Comparison of ENCODE assay signal across 10 cellular contexts in the genomic region with DNA sequence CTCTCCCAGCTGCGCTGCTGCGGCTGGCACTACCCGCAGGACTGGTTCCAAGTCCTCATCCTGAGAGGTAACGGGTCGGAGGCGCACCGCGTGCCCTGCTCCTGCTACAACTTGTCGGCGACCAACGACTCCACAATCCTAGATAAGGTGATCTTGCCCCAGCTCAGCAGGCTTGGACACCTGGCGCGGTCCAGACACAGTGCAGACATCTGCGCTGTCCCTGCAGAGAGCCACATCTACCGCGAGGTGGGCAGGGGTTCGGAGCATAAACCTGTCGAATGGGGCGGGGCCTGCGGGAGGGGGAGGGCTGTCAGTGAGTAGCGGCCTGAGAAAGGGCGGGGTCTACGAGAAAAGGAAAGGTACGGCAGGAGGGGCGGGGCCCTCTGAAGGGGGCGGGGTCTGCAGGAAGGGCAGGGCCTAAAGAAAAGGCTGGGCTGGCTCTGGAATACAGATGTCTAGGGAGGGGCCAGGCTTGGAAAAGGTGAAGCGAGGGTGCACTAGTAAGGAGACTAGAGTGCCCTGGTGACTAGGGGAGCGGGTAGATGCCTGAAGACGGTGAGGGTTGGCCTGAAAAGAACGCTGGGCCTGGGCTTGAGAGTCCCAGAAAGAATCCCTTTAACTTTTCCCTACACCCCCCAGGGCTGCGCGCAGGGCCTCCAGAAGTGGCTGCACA. TPM values are rescaled to one million over a fixed set of nuclear protein-coding genes. Genes with fewer than 3 reads are reported as not detected.
A peak's percentile ranks its signal among the peaks of the same experiment; 100 is the strongest.
DNase-seq lines count a peak whose midpoint lies in the region; ATAC-seq, FAIRE-seq and TF ChIP-seq lines count a peak whose summit lies in the region.
"Had no signal": no experiment of that assay in that cellular context is flagged by ENCODE, and none has a peak within 500 bp of the region (broad histone marks: within the 10 kb centered on the region; RNA-seq: fewer than 3 reads in every experiment).

No MANE protein-coding gene starts in this region.

- peaks cover 0 to 17% (median 0%) of the 10 kb centered on the region in 3 donors for H3K36me3 ChIP-seq in pancreas

- 4 to 10% methylated on average over 32 of the region's 32 CpGs for WGBS in pancreas, 2 donors

- peak overlapping the region; percentile 68 for H3K27ac Mint-ChIP-seq in T-helper 17 cell

- peaks cover 16% of the 10 kb centered on the region for H3K36me3 Mint-ChIP-seq in T-helper 17 cell (ENCODE audit: low read depth)

- peaks cover 46% of the 10 kb centered on the region for H3K4me1 Mint-ChIP-seq in T-helper 17 cell

- H3K9me3 ChIP-seq in T-helper 17 cell (ENCODE audit: control insufficient read depth, low read length, poor library complexity, severe bottlenecking) (no peaks in the 10 kb centered on the region), pancreas (no peaks in the 10 kb centered on the region)

- TF ChIP-seq CTCF in pancreas (IDR thresholded peaks at IDR 0.05), result no peak

- ATAC-seq in T-helper 17 cell (no peak), Right ventricle myocardium superior (ENCODE audit: poor library complexity) (peak; percentile 68), pancreas (peak; percentile 77 to 85 (median 80)), GM21786 (IDR thresholded peaks at IDR 0.05; ENCODE audit: unreplicated experiment) (no peak)

- peaks cover 0 to 6% (median 0%) of the 10 kb centered on the region in 3 donors for H3K4me1 ChIP-seq in pancreas

- no peaks in the 10 kb centered on the region for H3K27me3 Mint-ChIP-seq in T-helper 17 cell

- H3K4me3 Mint-ChIP-seq in T-helper 17 cell, result peak overlapping the region; percentile 7

- peak; percentile 38 for DNase-seq in NCI-H345 (lab: John Stamatoyannopoulos, UW)
- DNase-seq in NCI-H345 treated with DMSO at 0.1 percent for 48 hours (lab: John Stamatoyannopoulos, UW; ENCODE audit: unreplicated experiment), result no peak
- DNase-seq in T-helper 17 cell, result no peak
- DNase-seq in Right ventricle myocardium superior, result peak; percentile 83
- DNase-seq in pancreas, result peak; percentile 93 to 98 (median 97)
- DNase-seq in putamen (ENCODE audit: low spot score), result no peak
- no peak for DNase-seq in UCSD-AML1 (lab: John Stamatoyannopoulos, UW; ENCODE audit: unreplicated experiment)

- H3K27me3 ChIP-seq in pancreas, result no peaks in the 10 kb centered on the region

- no peak for FAIRE-seq in pancreas (lab: Jason Lieb, UNC)
- FAIRE-seq: TTC549 had no signal

- H3K4me3 ChIP-seq in pancreas, result peak overlapping the region; percentile 21 to 47 (median 30)

- intact Hi-C loops in Right ventricle myocardium superior (cut with DNase I) (no loop called here), pancreas (cut with DNase I) (no loop called here)

- H3K27ac ChIP-seq in pancreas, result peak overlapping the region; percentile 91 to 95 (median 94)
- H3K27ac ChIP-seq: C4-2B had no signal

RNA-seq across cellular contexts. Expression of gene CD37, which starts 3.6 kb away (rescaled TPM):
- total RNA-seq in T-helper 17 cell (100 to 1,000 TPM; 288 to 373 TPM), Right ventricle myocardium superior (4.0 TPM), pancreas (10 to 100 TPM in 1 of 6 donors, 1 to 10 TPM in 3, under 1 TPM in 2; 0.35 to 23.1 (median 2.7) TPM)
- 1 to 10 TPM; 1.8 to 2.0 TPM for polyA plus RNA-seq in pancreas

RNA-seq across cellular contexts. Expression of gene SLC6A16, which starts 13.8 kb away (rescaled TPM):
- 1 to 10 TPM; 3.1 to 3.7 TPM for total RNA-seq in T-helper 17 cell
- 1.5 TPM for total RNA-seq in Right ventricle myocardium superior
- 1 to 10 TPM; 1.5 to 4.1 (median 2.7) TPM for total RNA-seq in pancreas
- 1 to 10 TPM; 4.5 to 5.9 TPM for polyA plus RNA-seq in pancreas

RNA-seq across cellular contexts. Expression of gene TEAD2, which starts 23.4 kb away (rescaled TPM):
- total RNA-seq in T-helper 17 cell (under 1 TPM in 1 of 2 donors, not detected in 1; 0.17 TPM), Right ventricle myocardium superior (57.9 TPM), pancreas (10 to 100 TPM; 10.5 to 30.6 (median 12.6) TPM)
- polyA plus RNA-seq in pancreas, result 10 to 100 TPM; 16.0 to 16.8 TPM

RNA-seq across cellular contexts. Expression of gene DKKL1, which starts 24.9 kb away (rescaled TPM):
- not detected for total RNA-seq in T-helper 17 cell
- total RNA-seq in Right ventricle myocardium superior, result not detected
- 1 to 10 TPM in 1 of 6 donors, under 1 TPM in 3, not detected in 2; 0.41 to 1.3 (median 0.53) TPM for total RNA-seq in pancreas
- polyA plus RNA-seq in pancreas, result under 1 TPM in 1 of 2 donors, not detected in 1; 0.12 TPM

RNA-seq across cellular contexts. Expression of gene KASH5, which starts 49.2 kb away (rescaled TPM):
- under 1 TPM in 1 of 2 donors, not detected in 1; 0.86 TPM for total RNA-seq in T-helper 17 cell
- not detected for total RNA-seq in Right ventricle myocardium superior
- 1 to 10 TPM; 1.3 to 3.3 (median 2.7) TPM for total RNA-seq in pancreas
- polyA plus RNA-seq in pancreas, result 1 to 10 TPM; 1.2 to 1.7 TPM

Comparison
In these comparisons a context has a peak if more than half of its experiments do, and no peak if none do; other contexts are left out.
1. DNase-seq: peak in NCI-H345 (single experiment), Right ventricle myocardium superior (single experiment) and pancreas (6 of 6); none in NCI-H345 treated with DMSO at 0.1 percent for 48 hours (single experiment), T-helper 17 cell (0 of 3), putamen (single experiment) and UCSD-AML1 (single experiment).
2. ATAC-seq: peak in Right ventricle myocardium superior (single experiment) and pancreas (4 of 4); none in T-helper 17 cell (single experiment) and GM21786 (single experiment).
3. RNA of gene CD37, which starts 3.6 kb away (total RNA-seq): 288 to 373 TPM in T-helper 17 cell; 4.0 TPM in Right ventricle myocardium superior (single experiment) and 0.35 to 23.1 TPM in pancreas; every median in the first group is over 10 times any median in the second.
4. RNA of gene TEAD2, which starts 23.4 kb away (total RNA-seq): 57.9 TPM in Right ventricle myocardium superior (single experiment) and 10.5 to 30.6 TPM in pancreas; 0.17 TPM in T-helper 17 cell; every median in the first group is over 4 times any median in the second.